ENCODE assay signal across 8 cellular contexts in genomic region chr4:37687175-37687525, GRCh38. TPM values are rescaled to one million over a fixed set of nuclear protein-coding genes. Genes with fewer than 3 reads are reported as not detected.
DNase-seq lines count a peak whose midpoint lies in the region; ATAC-seq, FAIRE-seq and TF ChIP-seq lines count a peak whose summit lies in the region.

No MANE protein-coding gene starts in this region.

- H3K4me3 ChIP-seq in heart left ventricle (peak overlapping the region in 11 of 12 donors; percentile 42 to 99 (median 92)), upper lobe of right lung (peak overlapping the region; percentile 90), small intestine (ENCODE audit: low read depth in 1 of 2, low read length in 2 of 2) (peak overlapping the region in 1 of 2 donors; percentile 58)

- no peaks in the 10 kb centered on the region for H3K9me3 Mint-ChIP-seq in activated T-helper 2 cell treated with anti-CD3 and anti-CD28 coated beads, Interferon-gamma antibody, Interleukin-2, Interleukin-4, amounts not matched to agents 10 μg/mL and 5 μg/mL and 100 μg/mL, durations not matched to agents 14 hours and 24 hours and 36 hours

- no peak overlapping the region for H3K27ac Mint-ChIP-seq in activated T-helper 2 cell treated with anti-CD3 and anti-CD28 coated beads, Interferon-gamma antibody, Interleukin-2, Interleukin-4, amounts not matched to agents 10 μg/mL and 5 μg/mL and 100 μg/mL, durations not matched to agents 14 hours and 24 hours and 36 hours

- intact Hi-C loops in heart left ventricle (cut with DNase I) (loop anchor here (2.0 to 10.0 kb wide), 11 partner anchors 20 to 988 kb away; partner anchors contain the start of gene TBC1D1 (in 1 of the 10)), left ventricle myocardium superior (cut with micrococcal nuclease) (no loop called here), upper lobe of right lung (cut with DNase I) (no loop called here)
- intact Hi-C loops in activated T-helper 2 cell treated with anti-CD3 and anti-CD28 coated beads, Interferon-gamma antibody, Interleukin-2, Interleukin-4, amounts not matched to agents 10 μg/mL and 5 μg/mL and 100 μg/mL, durations not matched to agents 14 hours and 24 hours and 36 hours (cut with micrococcal nuclease) = loop anchor here (2.0 to 10.0 kb wide), 7 partner anchors 40 to 1950 kb away; partner anchors contain the start of genes KLF3, SMIM14, TBC1D1 and TLR6

- H3K27ac ChIP-seq in heart left ventricle (peak overlapping the region; percentile 27 to 96 (median 84)), layer of hippocampus (ENCODE audit: low read depth, low read length) (peak overlapping the region; percentile 77), upper lobe of right lung (peak overlapping the region; percentile 79), small intestine (ENCODE audit: low read depth in 1 of 2, low read length in 1 of 2) (peak overlapping the region in 1 of 2 donors; percentile 69)

- H3K9me3 ChIP-seq in heart left ventricle = no peaks in the 10 kb centered on the region
- H3K9me3 ChIP-seq in upper lobe of right lung = no peaks in the 10 kb centered on the region
- H3K9me3 ChIP-seq in small intestine (ENCODE audit: control insufficient read depth, low read depth) = no peaks in the 10 kb centered on the region

- DNase-seq in heart left ventricle (no peak), left ventricle myocardium superior (no peak), upper lobe of right lung (no peak), T-helper 9 cell (no peak), small intestine (no peak)
- no peak for DNase-seq in activated T-helper 2 cell treated with anti-CD3 and anti-CD28 coated beads, Interferon-gamma antibody, Interleukin-2, Interleukin-4, amounts not matched to agents 10 μg/mL and 5 μg/mL and 100 μg/mL, durations not matched to agents 14 hours and 24 hours and 36 hours (ENCODE audit: low spot score)

- H3K4me1 ChIP-seq in heart left ventricle (peaks cover 0 to 41% (median 24%) of the 10 kb centered on the region in 12 donors), upper lobe of right lung (peaks cover 24% of the 10 kb centered on the region), small intestine (ENCODE audit: control insufficient read depth in 2 of 2, insufficient read depth in 1 of 2, low read depth in 1 of 2, low read length in 1 of 2) (peaks cover 5 to 19% of the 10 kb centered on the region in 2 donors)

- H3K27me3 ChIP-seq in heart left ventricle (no peaks in the 10 kb centered on the region), layer of hippocampus (ENCODE audit: control insufficient read depth, insufficient read depth, low read length) (no peaks in the 10 kb centered on the region), upper lobe of right lung (no peaks in the 10 kb centered on the region), small intestine (ENCODE audit: control insufficient read depth in 2 of 2, insufficient read depth in 2 of 2, low read length in 2 of 2) (no peaks in the 10 kb centered on the region)

- H3K4me3 Mint-ChIP-seq in activated T-helper 2 cell treated with anti-CD3 and anti-CD28 coated beads, Interferon-gamma antibody, Interleukin-2, Interleukin-4, amounts not matched to agents 10 μg/mL and 5 μg/mL and 100 μg/mL, durations not matched to agents 14 hours and 24 hours and 36 hours (ENCODE audit: low read depth) = peak overlapping the region; percentile 86

- 30 to 49% (median 37%) methylated on average over 9 of the region's 9 CpGs for WGBS in heart left ventricle, 4 donors
- 33 to 48% (median 47%) methylated on average over 9 of the region's 9 CpGs for WGBS in small intestine, 3 donors

- peaks cover 24% of the 10 kb centered on the region for H3K36me3 Mint-ChIP-seq in activated T-helper 2 cell treated with anti-CD3 and anti-CD28 coated beads, Interferon-gamma antibody, Interleukin-2, Interleukin-4, amounts not matched to agents 10 μg/mL and 5 μg/mL and 100 μg/mL, durations not matched to agents 14 hours and 24 hours and 36 hours (ENCODE audit: low read depth)

- TF ChIP-seq POLR2A in heart left ventricle (IDR thresholded peaks at IDR 0.05) = no peak

- TF ChIP-seq CTCF in heart left ventricle (IDR thresholded peaks at IDR 0.05) (no peak), upper lobe of right lung (IDR thresholded peaks at IDR 0.05) (no peak)

- no peaks in the 10 kb centered on the region for H3K36me3 ChIP-seq in heart left ventricle
- no peaks in the 10 kb centered on the region for H3K36me3 ChIP-seq in upper lobe of right lung
- no peaks in the 10 kb centered on the region for H3K36me3 ChIP-seq in small intestine (ENCODE audit: control insufficient read depth in 2 of 2, insufficient read depth in 2 of 2, low read length in 2 of 2)

- FAIRE-seq in small intestine (lab: Jason Lieb, UNC) = no peak

- peaks cover 32% of the 10 kb centered on the region for H3K4me1 Mint-ChIP-seq in activated T-helper 2 cell treated with anti-CD3 and anti-CD28 coated beads, Interferon-gamma antibody, Interleukin-2, Interleukin-4, amounts not matched to agents 10 μg/mL and 5 μg/mL and 100 μg/mL, durations not matched to agents 14 hours and 24 hours and 36 hours (ENCODE audit: low read depth)

- peaks cover 11% of the 10 kb centered on the region for H3K27me3 Mint-ChIP-seq in activated T-helper 2 cell treated with anti-CD3 and anti-CD28 coated beads, Interferon-gamma antibody, Interleukin-2, Interleukin-4, amounts not matched to agents 10 μg/mL and 5 μg/mL and 100 μg/mL, durations not matched to agents 14 hours and 24 hours and 36 hours (ENCODE audit: low read depth)

- ATAC-seq in heart left ventricle (no peak), left ventricle myocardium superior (no peak), upper lobe of right lung (no peak), HG02970 (IDR thresholded peaks at IDR 0.05; ENCODE audit: low FRiP score, unreplicated experiment) (no peak)

RNA-seq across cellular contexts. Expression of gene RELL1, which starts 1.0 kb away (rescaled TPM):
- total RNA-seq in heart left ventricle (10 to 100 TPM; 17.1 to 40.2 (median 28.5) TPM), left ventricle myocardium superior (21.9 TPM), upper lobe of right lung (49.1 TPM)
- polyA plus RNA-seq in heart left ventricle (1 to 10 TPM; 2.0 to 9.6 TPM), small intestine (1 to 10 TPM in 2 of 3 donors, under 1 TPM in 1; 0.89 to 6.8 (median 1.6) TPM)
- total RNA-seq in activated T-helper 2 cell treated with anti-CD3 and anti-CD28 coated beads, Interferon-gamma antibody, Interleukin-2, Interleukin-4, amounts not matched to agents 10 μg/mL and 5 μg/mL and 100 μg/mL, durations not matched to agents 14 hours and 24 hours and 36 hours = 19.3 and 22.2 TPM in 2 replicates

Comparison
In these comparisons a context has a peak if more than half of its experiments do, and no peak if none do; other contexts are left out.
1. intact Hi-C loops: an anchor here in heart left ventricle (2.0 to 10.0 kb wide) and activated T-helper 2 cell treated with anti-CD3 and anti-CD28 coated beads, Interferon-gamma antibody, Interleukin-2, Interleukin-4, amounts not matched to agents 10 μg/mL and 5 μg/mL and 100 μg/mL, durations not matched to agents 14 hours and 24 hours and 36 hours (2.0 to 10.0 kb wide); none called in left ventricle myocardium superior and upper lobe of right lung.